8 cellular contexts compared by ENCODE assay signal in the genomic region with DNA sequence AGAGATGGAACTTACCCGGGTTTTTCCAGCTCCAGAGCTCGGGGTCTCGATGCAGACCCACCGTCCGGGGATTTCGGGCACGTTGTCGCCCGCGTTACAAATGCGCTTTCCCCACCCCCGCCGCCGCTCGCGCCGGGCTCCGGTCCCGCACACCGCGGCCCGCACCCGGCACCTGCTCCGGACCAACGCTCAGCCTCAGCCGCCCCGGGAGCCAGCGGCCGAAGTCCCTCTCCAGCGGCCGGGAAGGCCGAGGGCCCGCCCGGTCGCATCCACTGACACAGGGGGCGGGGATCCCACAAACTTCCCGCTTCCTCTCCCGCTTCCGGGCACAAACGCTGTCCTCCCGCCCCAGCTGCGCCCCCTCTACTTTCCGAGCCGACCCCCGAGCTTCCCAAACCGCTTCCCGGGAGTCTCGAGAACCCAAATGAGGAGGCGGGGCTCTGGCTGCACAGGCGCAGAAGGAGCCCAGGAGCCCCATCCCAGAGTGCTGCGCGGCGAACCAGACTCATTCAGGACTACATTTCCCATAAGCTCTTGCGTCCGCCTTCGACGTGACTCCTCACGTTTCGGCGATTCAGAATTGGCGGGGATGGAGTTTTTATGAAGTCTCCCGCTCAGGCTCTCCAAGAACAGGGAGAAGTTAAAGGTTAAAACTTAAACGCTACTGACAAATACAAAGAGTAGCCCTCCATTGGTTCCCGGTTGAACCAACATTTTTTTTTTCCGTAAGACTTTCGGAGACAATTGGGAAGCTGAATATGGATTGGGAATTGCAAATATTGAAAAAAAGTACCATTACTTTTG. TPM values are rescaled to one million over a fixed set of nuclear protein-coding genes. Genes with fewer than 3 reads are reported as not detected.
DNase-seq lines count a peak whose midpoint lies in the region; ATAC-seq and TF ChIP-seq lines count a peak whose summit lies in the region.

A gene (minus strand): TSS at position 442 of the 804 bp plus-strand sequence. CDS start 2,553 bp downstream, outside the sequence.

- H3K27ac Mint-ChIP-seq in WTC11 = peak within 1 kb of the TSS; percentile 96

- H3K9me3 ChIP-seq in AG04450 (ENCODE audit: control insufficient read depth, insufficient read depth, low read length) = peaks cover under 1% of the 10 kb centered on the region

- POLR2A ChIA-PET in AG04450 (lab: Yijun Ruan, JAX) (no interaction called here), WTC11 (lab: Charles Lee) (interaction anchor here (0.6 to 1.0 kb wide), 5 partner anchors 14 to 1963 kb away, joined by 3 to 4 read pairs (median 3); a partner anchor contains a TSS)

- peaks cover 3% of the 10 kb centered on the region; the same call in 1 of the 2 replicates for H3K9me3 Mint-ChIP-seq in WTC11

- no peak within 1 kb of the TSS for H3K27ac ChIP-seq in AG04450 (ENCODE audit: low read depth, low read length)
- H3K27ac ChIP-seq in caudate nucleus (ENCODE audit: low read depth, low read length) = peak within 1 kb of the TSS; percentile 56

- peaks cover 44% of the 10 kb centered on the region for H3K4me1 Mint-ChIP-seq in WTC11

- peak; percentile 91 for ATAC-seq in GM18907 (IDR thresholded peaks at IDR 0.05; ENCODE audit: unreplicated experiment)
- ATAC-seq in HG03159 (IDR thresholded peaks at IDR 0.05; ENCODE audit: unreplicated experiment) = peak; percentile 87
- peak; percentile 94 for ATAC-seq in WTC11

- H3K27me3 ChIP-seq in AG04450 (ENCODE audit: control insufficient read depth, insufficient read depth, low read length) = no peaks in the 10 kb centered on the region

- DNase-seq in AG04450 (ENCODE audit: low read depth, low spot score) (peak; percentile 85), NCI-H2227 treated with DMSO at 0.1 percent for 48 hours (lab: John Stamatoyannopoulos, UW) (peak; percentile 88), WTC11 (ENCODE audit: low spot score) (peak; percentile 96), caudate nucleus (lab: John Stamatoyannopoulos, UW) (peak in 60 of 61 donors; percentile 38 to 96 (median 89)), inferior parietal cortex (ENCODE audit: extremely low spot score) (peak; percentile 98), smooth muscle cell of the brain vasculature (ENCODE audit: low read depth, low spot score) (peak; percentile 84)

- TF ChIP-seq CTCF in AG04450 (IDR thresholded peaks at IDR 0.05; ENCODE audit: low read depth, low read length) = no peak
- no peak for TF ChIP-seq CTCF in WTC11 (IDR thresholded peaks at IDR 0.05)

- CTCF ChIA-PET in AG04450 (lab: Charles Lee) = interaction anchor here (0.6 to 1.6 kb wide), 8 partner anchors 19 to 744 kb away, joined by 3 to 6 read pairs (median 4); a partner anchor contains a TSS
- CTCF ChIA-PET in WTC11 (lab: Charles Lee) = interaction anchor here (0.6 to 2.3 kb wide), 9 partner anchors 19 to 745 kb away, joined by 3 to 34 read pairs (median 5); a partner anchor contains a TSS

- peaks cover 13% of the 10 kb centered on the region; the same call in 1 of the 2 replicates for H3K36me3 Mint-ChIP-seq in WTC11

- H3K4me3 ChIP-seq in AG04450 (ENCODE audit: low read depth, low read length) = peak within 1 kb of the TSS; percentile 76

- peak within 1 kb of the TSS; percentile 98 for H3K4me3 Mint-ChIP-seq in WTC11

- no peaks in the 10 kb centered on the region; the same call in 1 of the 2 replicates for H3K27me3 Mint-ChIP-seq in WTC11 (ENCODE audit: low read depth)

TF ChIP-seq in WTC11, 78 proteins besides CTCF, POLR2A, EP300 and RAD21:
- TF ChIP-seq FOXK1 (CRISPR knock-in tag; IDR thresholded peaks at IDR 0.05) (0 out of 2 replicates have a peak, but pooled peaks have one; percentile 37), TEAD1 (CRISPR knock-in tag; IDR thresholded peaks at IDR 0.05) (no peak), ZNF232 (CRISPR knock-in tag; IDR thresholded peaks at IDR 0.05) (0 out of 2 replicates have a peak, but pooled peaks have one; percentile 43), NR2C2 (CRISPR knock-in tag; IDR thresholded peaks at IDR 0.05) (no peak), ZNF317 (CRISPR knock-in tag; IDR thresholded peaks at IDR 0.05; ENCODE audit: borderline replicate concordance, low read depth) (no peak), CREM (CRISPR knock-in tag; IDR thresholded peaks at IDR 0.05) (0 out of 2 replicates have a peak, but pooled peaks have one; percentile 47), ETV6 (CRISPR knock-in tag; IDR thresholded peaks at IDR 0.05) (peak; percentile 98), SMAD3 (CRISPR knock-in tag; IDR thresholded peaks at IDR 0.05; ENCODE audit: borderline replicate concordance) (0 out of 2 replicates have a peak, but pooled peaks have one; percentile 28), FOXP1 (CRISPR knock-in tag; IDR thresholded peaks at IDR 0.05; ENCODE audit: borderline replicate concordance) (peak; percentile 52; the same call in 1 of the 2 replicates), SP1 (CRISPR knock-in tag; conservative IDR thresholded peaks at IDR 0.05) (peak; percentile 71)
- TF ChIP-seq, protein P1, sequence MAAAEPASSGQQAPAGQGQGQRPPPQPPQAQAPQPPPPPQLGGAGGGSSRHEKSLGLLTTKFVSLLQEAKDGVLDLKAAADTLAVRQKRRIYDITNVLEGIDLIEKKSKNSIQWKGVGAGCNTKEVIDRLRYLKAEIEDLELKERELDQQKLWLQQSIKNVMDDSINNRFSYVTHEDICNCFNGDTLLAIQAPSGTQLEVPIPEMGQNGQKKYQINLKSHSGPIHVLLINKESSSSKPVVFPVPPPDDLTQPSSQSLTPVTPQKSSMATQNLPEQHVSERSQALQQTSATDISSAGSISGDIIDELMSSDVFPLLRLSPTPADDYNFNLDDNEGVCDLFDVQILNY (CRISPR knock-in tag; IDR thresholded peaks at IDR 0.05) = peak; percentile 46; the same call in 1 of the 2 replicates
- TF ChIP-seq, protein P2, sequence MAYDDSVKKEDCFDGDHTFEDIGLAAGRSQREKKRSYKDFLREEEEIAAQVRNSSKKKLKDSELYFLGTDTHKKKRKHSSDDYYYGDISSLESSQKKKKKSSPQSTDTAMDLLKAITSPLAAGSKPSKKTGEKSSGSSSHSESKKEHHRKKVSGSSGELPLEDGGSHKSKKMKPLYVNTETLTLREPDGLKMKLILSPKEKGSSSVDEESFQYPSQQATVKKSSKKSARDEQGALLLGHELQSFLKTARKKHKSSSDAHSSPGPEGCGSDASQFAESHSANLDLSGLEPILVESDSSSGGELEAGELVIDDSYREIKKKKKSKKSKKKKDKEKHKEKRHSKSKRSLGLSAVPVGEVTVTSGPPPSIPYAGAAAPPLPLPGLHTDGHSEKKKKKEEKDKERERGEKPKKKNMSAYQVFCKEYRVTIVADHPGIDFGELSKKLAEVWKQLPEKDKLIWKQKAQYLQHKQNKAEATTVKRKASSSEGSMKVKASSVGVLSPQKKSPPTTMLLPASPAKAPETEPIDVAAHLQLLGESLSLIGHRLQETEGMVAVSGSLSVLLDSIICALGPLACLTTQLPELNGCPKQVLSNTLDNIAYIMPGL (CRISPR knock-in tag; IDR thresholded peaks at IDR 0.05) = peak; percentile 84; the same call in 1 of the 2 replicates
- TF ChIP-seq, protein P3, sequence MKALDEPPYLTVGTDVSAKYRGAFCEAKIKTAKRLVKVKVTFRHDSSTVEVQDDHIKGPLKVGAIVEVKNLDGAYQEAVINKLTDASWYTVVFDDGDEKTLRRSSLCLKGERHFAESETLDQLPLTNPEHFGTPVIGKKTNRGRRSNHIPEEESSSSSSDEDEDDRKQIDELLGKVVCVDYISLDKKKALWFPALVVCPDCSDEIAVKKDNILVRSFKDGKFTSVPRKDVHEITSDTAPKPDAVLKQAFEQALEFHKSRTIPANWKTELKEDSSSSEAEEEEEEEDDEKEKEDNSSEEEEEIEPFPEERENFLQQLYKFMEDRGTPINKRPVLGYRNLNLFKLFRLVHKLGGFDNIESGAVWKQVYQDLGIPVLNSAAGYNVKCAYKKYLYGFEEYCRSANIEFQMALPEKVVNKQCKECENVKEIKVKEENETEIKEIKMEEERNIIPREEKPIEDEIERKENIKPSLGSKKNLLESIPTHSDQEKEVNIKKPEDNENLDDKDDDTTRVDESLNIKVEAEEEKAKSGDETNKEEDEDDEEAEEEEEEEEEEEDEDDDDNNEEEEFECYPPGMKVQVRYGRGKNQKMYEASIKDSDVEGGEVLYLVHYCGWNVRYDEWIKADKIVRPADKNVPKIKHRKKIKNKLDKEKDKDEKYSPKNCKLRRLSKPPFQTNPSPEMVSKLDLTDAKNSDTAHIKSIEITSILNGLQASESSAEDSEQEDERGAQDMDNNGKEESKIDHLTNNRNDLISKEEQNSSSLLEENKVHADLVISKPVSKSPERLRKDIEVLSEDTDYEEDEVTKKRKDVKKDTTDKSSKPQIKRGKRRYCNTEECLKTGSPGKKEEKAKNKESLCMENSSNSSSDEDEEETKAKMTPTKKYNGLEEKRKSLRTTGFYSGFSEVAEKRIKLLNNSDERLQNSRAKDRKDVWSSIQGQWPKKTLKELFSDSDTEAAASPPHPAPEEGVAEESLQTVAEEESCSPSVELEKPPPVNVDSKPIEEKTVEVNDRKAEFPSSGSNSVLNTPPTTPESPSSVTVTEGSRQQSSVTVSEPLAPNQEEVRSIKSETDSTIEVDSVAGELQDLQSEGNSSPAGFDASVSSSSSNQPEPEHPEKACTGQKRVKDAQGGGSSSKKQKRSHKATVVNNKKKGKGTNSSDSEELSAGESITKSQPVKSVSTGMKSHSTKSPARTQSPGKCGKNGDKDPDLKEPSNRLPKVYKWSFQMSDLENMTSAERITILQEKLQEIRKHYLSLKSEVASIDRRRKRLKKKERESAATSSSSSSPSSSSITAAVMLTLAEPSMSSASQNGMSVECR (CRISPR knock-in tag; IDR thresholded peaks at IDR 0.05; ENCODE audit: borderline replicate concordance) = 0 out of 2 replicates have a peak, but pooled peaks have one; percentile 32
- TF ChIP-seq, protein P4, sequence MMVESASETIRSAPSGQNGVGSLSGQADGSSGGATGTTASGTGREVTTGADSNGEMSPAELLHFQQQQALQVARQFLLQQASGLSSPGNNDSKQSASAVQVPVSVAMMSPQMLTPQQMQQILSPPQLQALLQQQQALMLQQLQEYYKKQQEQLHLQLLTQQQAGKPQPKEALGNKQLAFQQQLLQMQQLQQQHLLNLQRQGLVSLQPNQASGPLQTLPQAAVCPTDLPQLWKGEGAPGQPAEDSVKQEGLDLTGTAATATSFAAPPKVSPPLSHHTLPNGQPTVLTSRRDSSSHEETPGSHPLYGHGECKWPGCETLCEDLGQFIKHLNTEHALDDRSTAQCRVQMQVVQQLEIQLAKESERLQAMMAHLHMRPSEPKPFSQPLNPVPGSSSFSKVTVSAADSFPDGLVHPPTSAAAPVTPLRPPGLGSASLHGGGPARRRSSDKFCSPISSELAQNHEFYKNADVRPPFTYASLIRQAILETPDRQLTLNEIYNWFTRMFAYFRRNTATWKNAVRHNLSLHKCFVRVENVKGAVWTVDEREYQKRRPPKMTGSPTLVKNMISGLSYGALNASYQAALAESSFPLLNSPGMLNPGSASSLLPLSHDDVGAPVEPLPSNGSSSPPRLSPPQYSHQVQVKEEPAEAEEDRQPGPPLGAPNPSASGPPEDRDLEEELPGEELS (CRISPR knock-in tag; IDR thresholded peaks at IDR 0.05) = no peak

RNA-seq across cellular contexts. Expression of the gene that starts here (rescaled TPM):
- 1.6 and 1.7 TPM in 2 replicates for polyA plus RNA-seq in AG04450 (2011; rRNA removed)
- 4.8 and 5.3 TPM in 2 replicates for polyA minus RNA-seq in AG04450 (2011; rRNA and poly(A)+ RNA removed)
- 4.4 to 6.2 TPM (median 5.2 TPM) in 3 replicates for total RNA-seq in WTC11 (2021)
